In the genomic region with DNA sequence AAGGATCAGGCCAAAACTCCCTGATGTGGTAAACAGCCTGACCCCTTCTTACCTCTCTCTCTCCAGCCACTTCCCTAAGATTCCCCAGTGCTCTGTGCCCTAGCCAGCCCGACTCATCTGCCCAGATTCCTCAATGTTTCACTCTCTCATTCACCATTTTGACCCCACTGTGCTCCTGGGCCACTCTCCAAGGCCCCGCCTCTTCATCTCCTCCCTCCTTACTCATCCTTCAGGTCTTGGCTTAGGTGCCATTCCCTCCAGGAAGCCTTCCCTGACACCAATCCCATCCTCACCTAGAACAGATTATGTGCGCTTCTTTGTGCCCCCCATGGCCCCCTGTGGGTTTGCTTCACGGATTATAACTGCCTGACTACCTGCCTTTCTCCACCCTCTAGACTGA, we compare ENCODE assay signal across 34 cellular contexts. TPM values are rescaled to one million over a fixed set of nuclear protein-coding genes. Genes with fewer than 3 reads are reported as not detected.
DNase-seq lines count a peak whose midpoint lies in the region; ATAC-seq and TF ChIP-seq lines count a peak whose summit lies in the region.
"Had no signal": no experiment of that assay in that cellular context is flagged by ENCODE, and none has a peak within 500 bp of the region (broad histone marks: within the 10 kb centered on the region; RNA-seq: fewer than 3 reads in every experiment).

No MANE protein-coding gene starts in this region.

- H3K4me1 Mint-ChIP-seq in activated naive CD4-positive, alpha-beta T cell treated with anti-CD3 and anti-CD28 coated beads, Interleukin-2, amount 10 ng/mL, durations not matched to agents 7 days and 5 days: peaks cover 9% of the 10 kb centered on the region
- H3K4me1 Mint-ChIP-seq in activated T-helper 2 cell treated with anti-CD3 and anti-CD28 coated beads, Interferon-gamma antibody, Interleukin-2, Interleukin-4, amounts not matched to agents 10 μg/mL and 5 μg/mL and 100 μg/mL, durations not matched to agents 14 hours and 24 hours and 36 hours (ENCODE audit: low read depth): peaks cover 12% of the 10 kb centered on the region
- no peaks in the 10 kb centered on the region for H3K4me1 Mint-ChIP-seq in type B pancreatic cell (ENCODE audit: unreplicated experiment)
- H3K4me1 Mint-ChIP-seq: nephron progenitor cell, T-cell had no signal

- H3K27ac Mint-ChIP-seq in activated naive CD4-positive, alpha-beta T cell treated with anti-CD3 and anti-CD28 coated beads, Interleukin-2, amount 10 ng/mL, durations not matched to agents 7 days and 5 days: peak overlapping the region; percentile 46
- H3K27ac Mint-ChIP-seq in activated T-helper 2 cell treated with anti-CD3 and anti-CD28 coated beads, Interferon-gamma antibody, Interleukin-2, Interleukin-4, amounts not matched to agents 10 μg/mL and 5 μg/mL and 100 μg/mL, durations not matched to agents 14 hours and 24 hours and 36 hours: peak overlapping the region; percentile 23
- no peak overlapping the region for H3K27ac Mint-ChIP-seq in type B pancreatic cell
- H3K27ac Mint-ChIP-seq: activated CD8-positive, alpha-beta memory T cell treated with anti-CD3 and anti-CD28 coated beads, Interleukin-2, amount 10 ng/mL, durations not matched to agents 7 days and 5 days; nephron progenitor cell had no signal

- no peak for ATAC-seq in GM18517 (IDR thresholded peaks at IDR 0.05; ENCODE audit: unreplicated experiment)
- ATAC-seq: activated CD4-positive, CD25-positive, alpha-beta regulatory T cell treated with anti-CD3 and anti-CD28 coated beads, Interleukin-2, amount 50 U/mL, for 24 hours; activated CD8-positive, alpha-beta memory T cell treated with anti-CD3 and anti-CD28 coated beads, Interleukin-2, amount 10 ng/mL, durations not matched to agents 7 days and 5 days; heart left ventricle; pancreas; T-cell had no signal

- no peaks in the 10 kb centered on the region for H3K9me3 ChIP-seq in OCI-LY3 (ENCODE audit: insufficient read depth, low read length)
- H3K9me3 ChIP-seq: BE2C, heart left ventricle, pancreas, suprapubic skin had no signal

- no peak for DNase-seq in activated naive CD4-positive, alpha-beta T cell treated with anti-CD3 and anti-CD28 coated beads, Interleukin-2, amount 10 ng/mL, durations not matched to agents 7 days and 5 days
- DNase-seq in activated naive CD4-positive, alpha-beta T cell treated with Interleukin-2 at 50 U/mL for 16 hours: no peak
- no peak for DNase-seq in activated T-helper 2 cell treated with anti-CD3 and anti-CD28 coated beads, Interferon-gamma antibody, Interleukin-2, Interleukin-4, amounts not matched to agents 10 μg/mL and 5 μg/mL and 100 μg/mL, durations not matched to agents 14 hours and 24 hours and 36 hours (ENCODE audit: low spot score)
- DNase-seq in kidney tubule cell (ENCODE audit: low spot score) (peak; percentile 75), type B pancreatic cell (ENCODE audit: extremely low spot score, unreplicated experiment) (no peak), NOMO-1 (lab: John Stamatoyannopoulos, UW; ENCODE audit: unreplicated experiment in 2 of 2) (no peak)
- DNase-seq: ACHN; activated CD8-positive, alpha-beta memory T cell treated with anti-CD3 and anti-CD28 coated beads, Interleukin-2, amount 10 ng/mL, durations not matched to agents 7 days and 5 days; amygdala; BE2C; DMS153; effector memory CD4-positive, alpha-beta T cell; heart left ventricle; NCI-H1105; NCI-H1930; NCI-H69; nephron progenitor cell; pancreas; retina; small intestine; stimulated activated CD8-positive, alpha-beta memory T cell treated with anti-CD3 and anti-CD28 coated beads, Interleukin-4, amount 100 ng/mL, for 48 hours; T-cell had no signal

- H3K36me3 Mint-ChIP-seq in activated naive CD4-positive, alpha-beta T cell treated with anti-CD3 and anti-CD28 coated beads, Interleukin-2, amount 10 ng/mL, durations not matched to agents 7 days and 5 days: peaks cover 59% of the 10 kb centered on the region
- H3K36me3 Mint-ChIP-seq in activated T-helper 2 cell treated with anti-CD3 and anti-CD28 coated beads, Interferon-gamma antibody, Interleukin-2, Interleukin-4, amounts not matched to agents 10 μg/mL and 5 μg/mL and 100 μg/mL, durations not matched to agents 14 hours and 24 hours and 36 hours (ENCODE audit: low read depth): peaks cover 88% of the 10 kb centered on the region
- H3K36me3 Mint-ChIP-seq in type B pancreatic cell: peaks cover 38% of the 10 kb centered on the region

- no peak overlapping the region for H3K4me3 Mint-ChIP-seq in activated naive CD4-positive, alpha-beta T cell treated with anti-CD3 and anti-CD28 coated beads, Interleukin-2, amount 10 ng/mL, durations not matched to agents 7 days and 5 days
- H3K4me3 Mint-ChIP-seq in activated T-helper 2 cell treated with anti-CD3 and anti-CD28 coated beads, Interferon-gamma antibody, Interleukin-2, Interleukin-4, amounts not matched to agents 10 μg/mL and 5 μg/mL and 100 μg/mL, durations not matched to agents 14 hours and 24 hours and 36 hours (ENCODE audit: low read depth): no peak overlapping the region
- H3K4me3 Mint-ChIP-seq in type B pancreatic cell: no peak overlapping the region
- H3K4me3 Mint-ChIP-seq: activated CD8-positive, alpha-beta memory T cell treated with anti-CD3 and anti-CD28 coated beads, Interleukin-2, amount 10 ng/mL, durations not matched to agents 7 days and 5 days; nephron progenitor cell; T-cell had no signal

- peaks cover 95% of the 10 kb centered on the region for H3K79me2 ChIP-seq in OCI-LY3 (ENCODE audit: low read length)

- H2AFZ ChIP-seq in OCI-LY3 (ENCODE audit: low read depth, low read length): no peak overlapping the region

- H3K9ac ChIP-seq in OCI-LY3 (ENCODE audit: low read length): no peak overlapping the region; the same call in 1 of the 2 replicates

- H3K4me3 ChIP-seq in OCI-LY3 (ENCODE audit: low read length): peak overlapping the region; percentile 14; the same call in 1 of the 2 replicates
- H3K4me3 ChIP-seq: heart left ventricle, pancreas, suprapubic skin had no signal

- TF ChIP-seq CTCF in OCI-LY3 (IDR thresholded peaks at IDR 0.05; ENCODE audit: low read depth, low read length): no peak
- no peak for TF ChIP-seq CTCF in type B pancreatic cell (conservative IDR thresholded peaks at IDR 0.05)

- H3K4me2 ChIP-seq in OCI-LY3 (ENCODE audit: low read length): peak overlapping the region; percentile 35

- H3K4me1 ChIP-seq in OCI-LY3 (ENCODE audit: low read length): peaks cover 86% of the 10 kb centered on the region
- H3K4me1 ChIP-seq: BE2C, pancreas had no signal

- CTCF ChIA-PET in activated naive CD4-positive, alpha-beta T cell treated with anti-CD3 and anti-CD28 coated beads, Interleukin-2, amount 10 ng/mL, durations not matched to agents 7 days and 5 days (lab: Charles Lee): no interaction called here

- intact Hi-C loops in activated T-helper 2 cell treated with anti-CD3 and anti-CD28 coated beads, Interferon-gamma antibody, Interleukin-2, Interleukin-4, amounts not matched to agents 10 μg/mL and 5 μg/mL and 100 μg/mL, durations not matched to agents 14 hours and 24 hours and 36 hours (cut with micrococcal nuclease): no loop called here

- peak overlapping the region; percentile 94 for H3K27ac ChIP-seq in OCI-LY3 (ENCODE audit: low read length)
- H3K27ac ChIP-seq: pancreas, RWPE1, suprapubic skin had no signal

- H3K9me3 Mint-ChIP-seq in activated naive CD4-positive, alpha-beta T cell treated with anti-CD3 and anti-CD28 coated beads, Interleukin-2, amount 10 ng/mL, durations not matched to agents 7 days and 5 days: no peaks in the 10 kb centered on the region
- H3K9me3 Mint-ChIP-seq in activated T-helper 2 cell treated with anti-CD3 and anti-CD28 coated beads, Interferon-gamma antibody, Interleukin-2, Interleukin-4, amounts not matched to agents 10 μg/mL and 5 μg/mL and 100 μg/mL, durations not matched to agents 14 hours and 24 hours and 36 hours: no peaks in the 10 kb centered on the region
- H3K9me3 Mint-ChIP-seq in type B pancreatic cell: no peaks in the 10 kb centered on the region
- H3K9me3 Mint-ChIP-seq: T-cell had no signal

- H4K20me1 ChIP-seq in OCI-LY3 (ENCODE audit: insufficient read depth, low read length): peaks cover 88% of the 10 kb centered on the region

- peaks cover 90% of the 10 kb centered on the region for H3K36me3 ChIP-seq in OCI-LY3 (replicated peaks; ENCODE audit: low read depth, low read length)
- H3K36me3 ChIP-seq: BE2C had no signal

- no peaks in the 10 kb centered on the region for H3K27me3 Mint-ChIP-seq in activated naive CD4-positive, alpha-beta T cell treated with anti-CD3 and anti-CD28 coated beads, Interleukin-2, amount 10 ng/mL, durations not matched to agents 7 days and 5 days
- H3K27me3 Mint-ChIP-seq in activated T-helper 2 cell treated with anti-CD3 and anti-CD28 coated beads, Interferon-gamma antibody, Interleukin-2, Interleukin-4, amounts not matched to agents 10 μg/mL and 5 μg/mL and 100 μg/mL, durations not matched to agents 14 hours and 24 hours and 36 hours (ENCODE audit: low read depth): no peaks in the 10 kb centered on the region
- H3K27me3 Mint-ChIP-seq in type B pancreatic cell: no peaks in the 10 kb centered on the region
- H3K27me3 Mint-ChIP-seq: activated CD8-positive, alpha-beta memory T cell treated with anti-CD3 and anti-CD28 coated beads, Interleukin-2, amount 10 ng/mL, durations not matched to agents 7 days and 5 days; T-cell had no signal

- H3K27me3 ChIP-seq in OCI-LY3 (ENCODE audit: low read depth, low read length): no peaks in the 10 kb centered on the region
- H3K27me3 ChIP-seq: BE2C, heart left ventricle, pancreas, suprapubic skin had no signal

RNA-seq across cellular contexts. Expression of gene SLC43A3, which starts 13.2 kb away (rescaled TPM):
- total RNA-seq in activated T-helper 2 cell treated with anti-CD3 and anti-CD28 coated beads, Interferon-gamma antibody, Interleukin-2, Interleukin-4, amounts not matched to agents 10 μg/mL and 5 μg/mL and 100 μg/mL, durations not matched to agents 14 hours and 24 hours and 36 hours: 174 and 189 TPM in 2 replicates
- 14.0 and 20.4 TPM in 2 replicates for total RNA-seq in type B pancreatic cell (ENCODE audit: low replicate concordance)

RNA-seq across cellular contexts. Expression of gene PRG2, which starts 23.2 kb away (rescaled TPM):
- 0.18 TPM in 1 of 2 replicates, not detected in the other for total RNA-seq in activated T-helper 2 cell treated with anti-CD3 and anti-CD28 coated beads, Interferon-gamma antibody, Interleukin-2, Interleukin-4, amounts not matched to agents 10 μg/mL and 5 μg/mL and 100 μg/mL, durations not matched to agents 14 hours and 24 hours and 36 hours
- total RNA-seq in type B pancreatic cell (ENCODE audit: low replicate concordance): not detected in 2 replicates
- total RNA-seq: fibroblast of villous mesenchyme, H1, lung microvascular endothelial cell, pancreas, SK-MEL-5 had no signal

RNA-seq across cellular contexts. Expression of gene PRG3, which starts 32.7 kb away (rescaled TPM):
- total RNA-seq in activated T-helper 2 cell treated with anti-CD3 and anti-CD28 coated beads, Interferon-gamma antibody, Interleukin-2, Interleukin-4, amounts not matched to agents 10 μg/mL and 5 μg/mL and 100 μg/mL, durations not matched to agents 14 hours and 24 hours and 36 hours: not detected in 2 replicates
- not detected in 2 replicates for total RNA-seq in type B pancreatic cell (ENCODE audit: low replicate concordance)
- total RNA-seq: activated CD8-positive, alpha-beta memory T cell treated with anti-CD3 and anti-CD28 coated beads, Interleukin-2, amount 10 ng/mL, durations not matched to agents 7 days and 5 days; fibroblast of villous mesenchyme; H1; heart left ventricle; kidney epithelial cell; lung microvascular endothelial cell; mucosa of gallbladder; pancreas; SK-MEL-5; suprapubic skin; T-cell; urinary bladder had no signal

RNA-seq across cellular contexts. Expression of gene RTN4RL2, which starts 46.6 kb away (rescaled TPM):
- total RNA-seq in activated T-helper 2 cell treated with anti-CD3 and anti-CD28 coated beads, Interferon-gamma antibody, Interleukin-2, Interleukin-4, amounts not matched to agents 10 μg/mL and 5 μg/mL and 100 μg/mL, durations not matched to agents 14 hours and 24 hours and 36 hours: 0.18 TPM in 1 of 2 replicates, not detected in the other
- 8.6 and 10.4 TPM in 2 replicates for total RNA-seq in type B pancreatic cell (ENCODE audit: low replicate concordance)
- total RNA-seq: activated CD8-positive, alpha-beta memory T cell treated with anti-CD3 and anti-CD28 coated beads, Interleukin-2, amount 10 ng/mL, durations not matched to agents 7 days and 5 days; fibroblast of villous mesenchyme had no signal
